ENCODE assay signal across 2 cellular contexts in the genomic region with DNA sequence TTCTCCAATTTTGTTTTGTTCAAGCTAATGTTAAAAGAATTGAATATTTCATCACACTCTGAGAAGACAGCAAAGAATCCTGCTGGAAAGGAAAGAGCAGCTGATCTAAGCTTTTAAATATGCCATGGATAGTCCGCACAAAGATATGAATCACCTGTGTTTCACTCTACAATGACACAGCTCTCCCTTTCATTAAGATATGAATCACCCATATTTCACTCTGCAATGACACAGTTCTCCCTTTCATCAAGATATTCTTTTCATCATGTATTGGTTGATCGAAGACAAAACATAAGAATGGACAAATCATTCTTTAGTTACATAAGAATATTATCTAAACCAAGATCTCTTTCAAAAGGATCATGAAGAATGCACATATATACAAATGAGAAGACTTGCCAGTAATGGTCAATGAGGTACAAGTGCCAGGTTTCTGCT.
A peak's percentile ranks its signal among the peaks of the same experiment; 100 is the strongest.
TF ChIP-seq lines count a peak whose summit lies in the region.

No MANE protein-coding gene starts in this region.

TF ChIP-seq in IMR-90, 13 proteins besides CTCF, POLR2A, EP300 and RAD21:
- no peak for TF ChIP-seq CHD1 (IDR thresholded peaks at IDR 0.05; ENCODE audit: low read depth, low read length)
- TF ChIP-seq RCOR1 (IDR thresholded peaks at IDR 0.05; ENCODE audit: insufficient replicate concordance, low read length), result no peak
- peak; percentile 80 for TF ChIP-seq NFE2L2 (IDR thresholded peaks at IDR 0.05; ENCODE audit: low read depth, low read length)
- no peak for TF ChIP-seq SMC3 (IDR thresholded peaks at IDR 0.05; ENCODE audit: low read depth, low read length)
- no peak for TF ChIP-seq MXI1 (IDR thresholded peaks at IDR 0.05; ENCODE audit: borderline replicate concordance, low read depth, low read length)
- TF ChIP-seq CEBPB (IDR thresholded peaks at IDR 0.05; ENCODE audit: low read depth, low read length), result peak; percentile 88
- no peak for TF ChIP-seq MAZ (IDR thresholded peaks at IDR 0.05; ENCODE audit: borderline replicate concordance, low read depth, low read length)
- no peak; the same call in 1 of the 2 replicates for TF ChIP-seq RFX5 (IDR thresholded peaks at IDR 0.05; ENCODE audit: low read depth, low read length)
- TF ChIP-seq, protein P1, sequence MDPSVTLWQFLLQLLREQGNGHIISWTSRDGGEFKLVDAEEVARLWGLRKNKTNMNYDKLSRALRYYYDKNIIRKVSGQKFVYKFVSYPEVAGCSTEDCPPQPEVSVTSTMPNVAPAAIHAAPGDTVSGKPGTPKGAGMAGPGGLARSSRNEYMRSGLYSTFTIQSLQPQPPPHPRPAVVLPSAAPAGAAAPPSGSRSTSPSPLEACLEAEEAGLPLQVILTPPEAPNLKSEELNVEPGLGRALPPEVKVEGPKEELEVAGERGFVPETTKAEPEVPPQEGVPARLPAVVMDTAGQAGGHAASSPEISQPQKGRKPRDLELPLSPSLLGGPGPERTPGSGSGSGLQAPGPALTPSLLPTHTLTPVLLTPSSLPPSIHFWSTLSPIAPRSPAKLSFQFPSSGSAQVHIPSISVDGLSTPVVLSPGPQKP (IDR thresholded peaks at IDR 0.05; ENCODE audit: borderline replicate concordance, low read depth, low read length), result no peak
- peak; percentile 52; the same call in 1 of the 2 replicates for TF ChIP-seq BHLHE40 (IDR thresholded peaks at IDR 0.05; ENCODE audit: low read depth, low read length)
- peak; percentile 38; the same call in 1 of the 2 replicates for TF ChIP-seq MAFK (IDR thresholded peaks at IDR 0.05; ENCODE audit: low read depth, low read length)
- TF ChIP-seq, protein P2, sequence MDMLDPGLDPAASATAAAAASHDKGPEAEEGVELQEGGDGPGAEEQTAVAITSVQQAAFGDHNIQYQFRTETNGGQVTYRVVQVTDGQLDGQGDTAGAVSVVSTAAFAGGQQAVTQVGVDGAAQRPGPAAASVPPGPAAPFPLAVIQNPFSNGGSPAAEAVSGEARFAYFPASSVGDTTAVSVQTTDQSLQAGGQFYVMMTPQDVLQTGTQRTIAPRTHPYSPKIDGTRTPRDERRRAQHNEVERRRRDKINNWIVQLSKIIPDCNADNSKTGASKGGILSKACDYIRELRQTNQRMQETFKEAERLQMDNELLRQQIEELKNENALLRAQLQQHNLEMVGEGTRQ (IDR thresholded peaks at IDR 0.05; ENCODE audit: low read depth, low read length), result no peak
- peak; percentile 84 for TF ChIP-seq FOS (IDR thresholded peaks at IDR 0.05; ENCODE audit: low read depth, low read length)

TF ChIP-seq in K562, 482 proteins besides CTCF, POLR2A, EP300 and RAD21 (continues in another document):
- TF ChIP-seq ZFPM2 (CRISPR knock-in tag; IDR thresholded peaks at IDR 0.05), result no peak
- TF ChIP-seq, protein P3, sequence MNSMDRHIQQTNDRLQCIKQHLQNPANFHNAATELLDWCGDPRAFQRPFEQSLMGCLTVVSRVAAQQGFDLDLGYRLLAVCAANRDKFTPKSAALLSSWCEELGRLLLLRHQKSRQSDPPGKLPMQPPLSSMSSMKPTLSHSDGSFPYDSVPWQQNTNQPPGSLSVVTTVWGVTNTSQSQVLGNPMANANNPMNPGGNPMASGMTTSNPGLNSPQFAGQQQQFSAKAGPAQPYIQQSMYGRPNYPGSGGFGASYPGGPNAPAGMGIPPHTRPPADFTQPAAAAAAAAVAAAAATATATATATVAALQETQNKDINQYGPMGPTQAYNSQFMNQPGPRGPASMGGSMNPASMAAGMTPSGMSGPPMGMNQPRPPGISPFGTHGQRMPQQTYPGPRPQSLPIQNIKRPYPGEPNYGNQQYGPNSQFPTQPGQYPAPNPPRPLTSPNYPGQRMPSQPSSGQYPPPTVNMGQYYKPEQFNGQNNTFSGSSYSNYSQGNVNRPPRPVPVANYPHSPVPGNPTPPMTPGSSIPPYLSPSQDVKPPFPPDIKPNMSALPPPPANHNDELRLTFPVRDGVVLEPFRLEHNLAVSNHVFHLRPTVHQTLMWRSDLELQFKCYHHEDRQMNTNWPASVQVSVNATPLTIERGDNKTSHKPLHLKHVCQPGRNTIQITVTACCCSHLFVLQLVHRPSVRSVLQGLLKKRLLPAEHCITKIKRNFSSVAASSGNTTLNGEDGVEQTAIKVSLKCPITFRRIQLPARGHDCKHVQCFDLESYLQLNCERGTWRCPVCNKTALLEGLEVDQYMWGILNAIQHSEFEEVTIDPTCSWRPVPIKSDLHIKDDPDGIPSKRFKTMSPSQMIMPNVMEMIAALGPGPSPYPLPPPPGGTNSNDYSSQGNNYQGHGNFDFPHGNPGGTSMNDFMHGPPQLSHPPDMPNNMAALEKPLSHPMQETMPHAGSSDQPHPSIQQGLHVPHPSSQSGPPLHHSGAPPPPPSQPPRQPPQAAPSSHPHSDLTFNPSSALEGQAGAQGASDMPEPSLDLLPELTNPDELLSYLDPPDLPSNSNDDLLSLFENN (IDR thresholded peaks at IDR 0.05; ENCODE audit: low read depth in 2 of 2, low read length in 2 of 2), result no peak
- TF ChIP-seq, protein P4, sequence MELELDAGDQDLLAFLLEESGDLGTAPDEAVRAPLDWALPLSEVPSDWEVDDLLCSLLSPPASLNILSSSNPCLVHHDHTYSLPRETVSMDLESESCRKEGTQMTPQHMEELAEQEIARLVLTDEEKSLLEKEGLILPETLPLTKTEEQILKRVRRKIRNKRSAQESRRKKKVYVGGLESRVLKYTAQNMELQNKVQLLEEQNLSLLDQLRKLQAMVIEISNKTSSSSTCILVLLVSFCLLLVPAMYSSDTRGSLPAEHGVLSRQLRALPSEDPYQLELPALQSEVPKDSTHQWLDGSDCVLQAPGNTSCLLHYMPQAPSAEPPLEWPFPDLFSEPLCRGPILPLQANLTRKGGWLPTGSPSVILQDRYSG (tag; conservative IDR thresholded peaks at IDR 0.05; ENCODE audit: low read depth), result no peak
- no peak for TF ChIP-seq HCFC1 (IDR thresholded peaks at IDR 0.05; ENCODE audit: low read depth, low read length)
- TF ChIP-seq, protein P5, sequence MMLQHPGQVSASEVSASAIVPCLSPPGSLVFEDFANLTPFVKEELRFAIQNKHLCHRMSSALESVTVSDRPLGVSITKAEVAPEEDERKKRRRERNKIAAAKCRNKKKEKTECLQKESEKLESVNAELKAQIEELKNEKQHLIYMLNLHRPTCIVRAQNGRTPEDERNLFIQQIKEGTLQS (IDR thresholded peaks at IDR 0.05), result peak; percentile 91
- TF ChIP-seq, protein P5 (CRISPR knock-in tag; conservative IDR thresholded peaks at IDR 0.05), result no peak
- no peak for TF ChIP-seq HDAC3 (IDR thresholded peaks at IDR 0.05; ENCODE audit: borderline replicate concordance, partially characterized antibody)
- peak; percentile 42 to 80; a peak in 3 of 4 replicates for TF ChIP-seq TRIM24 (IDR thresholded peaks at IDR 0.05)
- TF ChIP-seq MAFG (tag; conservative IDR thresholded peaks at IDR 0.05), result peak; percentile 69
- no peak for TF ChIP-seq ZNF445 (CRISPR knock-in tag; IDR thresholded peaks at IDR 0.05; ENCODE audit: low read depth)
- TF ChIP-seq FOXM1 (IDR thresholded peaks at IDR 0.05; ENCODE audit: low read depth), result no peak
- TF ChIP-seq FOXM1 (CRISPR knock-in tag; IDR thresholded peaks at IDR 0.05; ENCODE audit: low read depth), result no peak
- no peak for TF ChIP-seq TRIM28 (IDR thresholded peaks at IDR 0.05)
- no peak for TF ChIP-seq WHSC1 (IDR thresholded peaks at IDR 0.05; ENCODE audit: low read length)
- no peak for TF ChIP-seq SMARCB1 (IDR thresholded peaks at IDR 0.05; ENCODE audit: insufficient read length, low read depth)
- 0 out of 2 replicates have a peak, but pooled peaks have one; percentile 67 for TF ChIP-seq ATF7 (IDR thresholded peaks at IDR 0.05)
- 0 out of 2 replicates have a peak, but pooled peaks have one; percentile 24 for TF ChIP-seq GTF2E2 (tag; IDR thresholded peaks at IDR 0.05)
- peak; percentile 32; the same call in 1 of the 2 replicates for TF ChIP-seq NBN (IDR thresholded peaks at IDR 0.05; ENCODE audit: low read depth)
- TF ChIP-seq, protein P6, sequence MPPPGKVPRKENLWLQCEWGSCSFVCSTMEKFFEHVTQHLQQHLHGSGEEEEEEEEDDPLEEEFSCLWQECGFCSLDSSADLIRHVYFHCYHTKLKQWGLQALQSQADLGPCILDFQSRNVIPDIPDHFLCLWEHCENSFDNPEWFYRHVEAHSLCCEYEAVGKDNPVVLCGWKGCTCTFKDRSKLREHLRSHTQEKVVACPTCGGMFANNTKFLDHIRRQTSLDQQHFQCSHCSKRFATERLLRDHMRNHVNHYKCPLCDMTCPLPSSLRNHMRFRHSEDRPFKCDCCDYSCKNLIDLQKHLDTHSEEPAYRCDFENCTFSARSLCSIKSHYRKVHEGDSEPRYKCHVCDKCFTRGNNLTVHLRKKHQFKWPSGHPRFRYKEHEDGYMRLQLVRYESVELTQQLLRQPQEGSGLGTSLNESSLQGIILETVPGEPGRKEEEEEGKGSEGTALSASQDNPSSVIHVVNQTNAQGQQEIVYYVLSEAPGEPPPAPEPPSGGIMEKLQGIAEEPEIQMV (tag; conservative IDR thresholded peaks at IDR 0.05; ENCODE audit: low read depth), result no peak; the same call in 1 of the 2 replicates
- peak; percentile 88; the same call in 1 of the 2 replicates for TF ChIP-seq JUND (IDR thresholded peaks at IDR 0.05; ENCODE audit: borderline replicate concordance, low read depth, low read length)
- TF ChIP-seq JUND (tag; IDR thresholded peaks at IDR 0.05; ENCODE audit: borderline replicate concordance, low read depth, low read length), result peak; percentile 85; the same call in 1 of the 3 replicates
- TF ChIP-seq PHB2 (IDR thresholded peaks at IDR 0.05; ENCODE audit: low read depth), result no peak
- TF ChIP-seq, protein P7, sequence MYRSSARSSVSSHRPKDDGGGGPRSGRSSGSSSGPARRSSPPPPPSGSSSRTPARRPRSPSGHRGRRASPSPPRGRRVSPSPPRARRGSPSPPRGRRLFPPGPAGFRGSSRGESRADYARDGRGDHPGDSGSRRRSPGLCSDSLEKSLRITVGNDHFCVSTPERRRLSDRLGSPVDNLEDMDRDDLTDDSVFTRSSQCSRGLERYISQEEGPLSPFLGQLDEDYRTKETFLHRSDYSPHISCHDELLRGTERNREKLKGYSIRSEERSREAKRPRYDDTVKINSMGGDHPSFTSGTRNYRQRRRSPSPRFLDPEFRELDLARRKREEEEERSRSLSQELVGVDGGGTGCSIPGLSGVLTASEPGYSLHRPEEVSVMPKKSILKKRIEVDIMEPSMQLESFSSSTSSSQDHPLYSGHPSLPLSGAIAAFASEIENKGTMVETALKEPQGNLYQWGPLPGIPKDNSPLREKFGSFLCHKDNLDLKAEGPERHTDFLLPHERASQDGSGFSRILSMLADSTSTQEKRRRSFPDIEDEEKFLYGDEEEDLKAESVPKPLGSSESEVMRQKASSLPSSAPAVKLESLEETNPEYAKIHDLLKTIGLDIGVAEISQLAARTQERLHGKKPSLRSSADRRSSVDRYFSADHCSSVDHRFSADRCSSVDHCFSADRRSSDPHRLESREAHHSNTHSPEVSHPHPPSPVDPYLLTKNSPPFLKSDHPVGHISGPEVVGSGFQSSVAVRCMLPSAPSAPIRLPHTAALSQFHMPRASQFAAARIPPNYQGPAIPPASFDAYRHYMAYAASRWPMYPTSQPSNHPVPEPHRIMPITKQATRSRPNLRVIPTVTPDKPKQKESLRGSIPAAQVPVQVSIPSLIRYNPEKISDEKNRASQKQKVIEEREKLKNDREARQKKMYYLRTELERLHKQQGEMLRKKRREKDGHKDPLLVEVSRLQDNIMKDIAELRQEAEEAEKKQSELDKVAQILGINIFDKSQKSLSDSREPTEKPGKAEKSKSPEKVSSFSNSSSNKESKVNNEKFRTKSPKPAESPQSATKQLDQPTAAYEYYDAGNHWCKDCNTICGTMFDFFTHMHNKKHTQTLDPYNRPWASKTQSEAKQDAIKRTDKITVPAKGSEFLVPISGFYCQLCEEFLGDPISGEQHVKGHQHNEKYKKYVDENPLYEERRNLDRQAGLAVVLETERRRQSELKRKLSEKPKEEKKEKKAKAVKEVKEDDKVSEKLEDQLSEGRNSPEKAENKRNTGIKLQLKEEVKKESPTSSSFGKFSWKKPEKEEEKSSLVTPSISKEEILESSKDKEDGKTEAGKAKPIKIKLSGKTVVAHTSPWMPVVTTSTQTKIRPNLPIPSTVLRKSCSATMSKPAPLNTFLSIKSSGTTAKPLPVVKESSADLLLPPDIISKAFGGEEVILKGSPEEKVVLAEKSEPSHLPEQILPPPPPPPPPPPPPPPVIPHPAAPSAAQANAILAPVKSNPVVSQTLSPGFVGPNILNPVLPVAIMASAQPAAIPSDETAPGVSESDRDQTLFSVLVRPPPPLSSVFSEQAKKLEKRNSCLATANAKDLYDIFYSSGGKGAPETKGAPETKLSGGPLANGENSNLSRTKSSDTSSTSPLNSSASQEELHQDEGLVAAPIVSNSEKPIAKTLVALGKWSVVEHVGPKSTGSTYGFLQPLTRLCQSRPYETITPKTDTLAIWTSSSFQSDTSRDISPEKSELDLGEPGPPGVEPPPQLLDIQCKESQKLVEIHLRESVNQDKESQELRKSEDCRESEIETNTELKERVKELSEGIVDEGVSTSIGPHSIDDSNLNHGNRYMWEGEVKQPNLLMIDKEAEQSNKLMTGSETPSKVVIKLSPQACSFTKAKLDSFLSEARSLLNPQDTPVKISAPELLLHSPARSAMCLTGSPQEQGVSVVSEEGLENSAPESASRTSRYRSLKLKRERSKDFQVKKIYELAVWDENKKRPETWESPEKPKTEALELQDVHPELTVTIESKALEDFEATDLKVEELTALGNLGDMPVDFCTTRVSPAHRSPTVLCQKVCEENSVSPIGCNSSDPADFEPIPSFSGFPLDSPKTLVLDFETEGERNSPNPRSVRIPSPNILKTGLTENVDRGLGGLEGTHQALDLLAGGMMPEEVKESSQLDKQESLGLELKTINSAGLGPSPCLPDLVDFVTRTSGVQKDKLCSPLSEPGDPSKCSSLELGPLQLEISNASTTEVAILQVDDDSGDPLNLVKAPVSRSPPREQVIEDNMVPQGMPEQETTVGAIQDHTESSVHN (IDR thresholded peaks at IDR 0.05; ENCODE audit: borderline replicate concordance in 1 of 2, low read depth in 1 of 2), result peak in 1 of 2 experiments; percentile 87; a peak in 2 of 4 replicates
- TF ChIP-seq FOXJ2 (tag; IDR thresholded peaks at IDR 0.05), result peak; percentile 51; the same call in 1 of the 2 replicates
- TF ChIP-seq SAFB2 (IDR thresholded peaks at IDR 0.05; ENCODE audit: borderline replicate concordance, low read depth, low read length, severe bottlenecking), result no peak
- TF ChIP-seq ZNF444 (CRISPR knock-in tag; IDR thresholded peaks at IDR 0.05), result no peak
- TF ChIP-seq JUN (IDR thresholded peaks at IDR 0.05; ENCODE audit: borderline replicate concordance, low read depth, low read length), result peak; percentile 93
- no peak for TF ChIP-seq JUN (CRISPR knock-in tag; IDR thresholded peaks at IDR 0.05; ENCODE audit: borderline replicate concordance)
- TF ChIP-seq GATAD2B (IDR thresholded peaks at IDR 0.05; ENCODE audit: borderline replicate concordance), result peak; percentile 72; the same call in 1 of the 2 replicates
- TF ChIP-seq, protein P8, sequence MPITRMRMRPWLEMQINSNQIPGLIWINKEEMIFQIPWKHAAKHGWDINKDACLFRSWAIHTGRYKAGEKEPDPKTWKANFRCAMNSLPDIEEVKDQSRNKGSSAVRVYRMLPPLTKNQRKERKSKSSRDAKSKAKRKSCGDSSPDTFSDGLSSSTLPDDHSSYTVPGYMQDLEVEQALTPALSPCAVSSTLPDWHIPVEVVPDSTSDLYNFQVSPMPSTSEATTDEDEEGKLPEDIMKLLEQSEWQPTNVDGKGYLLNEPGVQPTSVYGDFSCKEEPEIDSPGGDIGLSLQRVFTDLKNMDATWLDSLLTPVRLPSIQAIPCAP (CRISPR knock-in tag; IDR thresholded peaks at IDR 0.05; ENCODE audit: borderline replicate concordance), result no peak
- TF ChIP-seq POLR2H (tag; IDR thresholded peaks at IDR 0.05; ENCODE audit: low read depth), result 0 out of 2 replicates have a peak, but pooled peaks have one; percentile 26
